In genomic region chr2:163737169-163737439, GRCh38 we compare ENCODE assay signal across 10 cellular contexts. TPM values are rescaled to one million over a fixed set of nuclear protein-coding genes. Genes with fewer than 3 reads are reported as not detected.
DNase-seq lines count a peak whose midpoint lies in the region; ATAC-seq and TF ChIP-seq lines count a peak whose summit lies in the region.
"Had no signal": no experiment of that assay in that cellular context is flagged by ENCODE, and none has a peak within 500 bp of the region (broad histone marks: within the 10 kb centered on the region; RNA-seq: fewer than 3 reads in every experiment).

No MANE protein-coding gene starts in this region.

- no peak overlapping the region for H3K9ac ChIP-seq in smooth muscle cell (ENCODE audit: low read depth)

- peak overlapping the region; percentile 96 for H3K4me2 ChIP-seq in smooth muscle cell

- POLR2A ChIA-PET in HEK293 (lab: Yijun Ruan, JAX) = no interaction called here

- H3K4me1 ChIP-seq in HEK293 (ENCODE audit: control insufficient read depth, insufficient read depth, low read length) (peaks cover 4% of the 10 kb centered on the region), smooth muscle cell (ENCODE audit: low read depth) (peaks cover 23% of the 10 kb centered on the region)

- CTCF ChIA-PET in HEK293 (lab: Yijun Ruan, JAX) = interaction anchor here (1.1 kb wide), 1 partner anchor 63 kb away, joined by 3 read pairs; no protein-coding TSS in a partner anchor

- no peaks in the 10 kb centered on the region for H3F3A ChIP-seq in smooth muscle cell (ENCODE audit: low read depth)

- H3K27me3 ChIP-seq in smooth muscle cell (ENCODE audit: low read depth) = peaks cover 30% of the 10 kb centered on the region

- in situ Hi-C loops in astrocyte of the cerebellum (cut with HindIII; ENCODE audit: low sequenced_read_pairs) = no loop called here

- H3K4me3 ChIP-seq in HEK293 (ENCODE audit: low read depth, low read length) (no peak overlapping the region), astrocyte of the cerebellum (ENCODE audit: low read depth, low read length) (peak overlapping the region; percentile 76), smooth muscle cell (peak overlapping the region; percentile 96)

- peak overlapping the region; percentile 87; the same call in 1 of the 2 replicates for H3K27ac ChIP-seq in HEK293 (ENCODE audit: extremely low read depth, low read depth, low read length)
- H3K27ac ChIP-seq in smooth muscle cell (ENCODE audit: low read depth) = no peak overlapping the region

- ATAC-seq in GM21390 (IDR thresholded peaks at IDR 0.05; ENCODE audit: unreplicated experiment) (no peak), GM18909 (IDR thresholded peaks at IDR 0.05; ENCODE audit: poor library complexity, unreplicated experiment) (no peak)

- TF ChIP-seq CTCF in HEK293 (tag by site-specific recombination; IDR thresholded peaks at IDR 0.05) (no peak), astrocyte of the cerebellum (IDR thresholded peaks at IDR 0.05; ENCODE audit: low read depth, low read length, missing control alignments) (no peak), smooth muscle cell (IDR thresholded peaks at IDR 0.05; ENCODE audit: borderline replicate concordance, insufficient read depth, poor library complexity, severe bottlenecking) (no peak)

- H3K36me3 ChIP-seq in HEK293 (ENCODE audit: control insufficient read depth in 2 of 2, insufficient read depth in 1 of 2, low read length in 2 of 2) = no peaks in the 10 kb centered on the region
- no peaks in the 10 kb centered on the region for H3K36me3 ChIP-seq in smooth muscle cell (ENCODE audit: low read depth)

- H3K9me3 ChIP-seq in HEK293 (ENCODE audit: control insufficient read depth, insufficient read depth, low read depth, low read length) (no peaks in the 10 kb centered on the region), smooth muscle cell (replicated peaks; ENCODE audit: low read depth) (no peaks in the 10 kb centered on the region)

- DNase-seq in astrocyte of the cerebellum (ENCODE audit: low read depth) (no peak), inferior parietal cortex (ENCODE audit: extremely low spot score) (peak; percentile 36), smooth muscle cell (lab: John Stamatoyannopoulos, UW; ENCODE audit: unreplicated experiment) (no peak), NCI-H1694 treated with DMSO at 0.1 percent for 48 hours (lab: John Stamatoyannopoulos, UW) (no peak)
- no peak for DNase-seq in activated CD8-positive, alpha-beta memory T cell treated with anti-CD3 and anti-CD28 coated beads, Interleukin-2, amount 50 U/mL, for 4 hours
- DNase-seq: stimulated activated naive CD4-positive, alpha-beta T cell treated with Interleukin-2 at 50 U/mL for 16 hours had no signal

- no peaks in the 10 kb centered on the region for H3K79me2 ChIP-seq in smooth muscle cell (ENCODE audit: low read depth)

- H4K20me1 ChIP-seq in smooth muscle cell (ENCODE audit: low read depth) = no peaks in the 10 kb centered on the region

- 8% methylated on average over 6 of the region's 6 CpGs for WGBS in smooth muscle cell (ENCODE audit: low lambda C conversion rate)

- H2AFZ ChIP-seq in smooth muscle cell (ENCODE audit: low read depth) = peak overlapping the region; percentile 98

TF ChIP-seq in HEK293, 187 proteins besides CTCF, POLR2A, EP300 and RAD21:
- TF ChIP-seq ZBTB6 (tag by site-specific recombination; IDR thresholded peaks at IDR 0.05) (no peak), TRIM28 (IDR thresholded peaks at IDR 0.05; ENCODE audit: borderline replicate concordance, low read length) (no peak), ZBTB7A (tag by site-specific recombination; IDR thresholded peaks at IDR 0.05; ENCODE audit: low read depth) (no peak), ZFP41 (tag by site-specific recombination; IDR thresholded peaks at IDR 0.05; ENCODE audit: borderline replicate concordance) (no peak), ZNF157 (tag by site-specific recombination; IDR thresholded peaks at IDR 0.05) (no peak), ZNF585B (tag by site-specific recombination; IDR thresholded peaks at IDR 0.05) (no peak), ZSCAN4 (tag by site-specific recombination; IDR thresholded peaks at IDR 0.05) (no peak), ZNF133 (tag by site-specific recombination; IDR thresholded peaks at IDR 0.05) (no peak)
TF ChIP-seq in HEK293: peak in this region for 0.

RNA-seq across cellular contexts. Expression of gene FIGN, which starts 1.3 kb away (rescaled TPM):
- total RNA-seq in smooth muscle cell = 4.8 and 5.6 TPM in 2 replicates
- polyA plus RNA-seq in smooth muscle cell = 0.71 and 1.0 TPM in 2 replicates
- total RNA-seq: T-helper 1 cell treated with Interleukin-12 subunit alpha and Interleukin-12 subunit beta and Interleukin-4 antibody, amounts not matched to agents 30 ng/mL and 1 ng/mL, for 36 hours had no signal
